In genomic region chr6:130825772-130826441, GRCh38 we compare ENCODE assay signal across 1 cellular context.
TF ChIP-seq lines count a peak whose summit lies in the region.

No MANE protein-coding gene starts in this region.

TF ChIP-seq in GM23338, 12 proteins besides CTCF, POLR2A, EP300 and RAD21:
- no peak for TF ChIP-seq NANOG (IDR thresholded peaks at IDR 0.05; ENCODE audit: borderline replicate concordance)
- TF ChIP-seq ZNF462 (CRISPR knock-in tag; IDR thresholded peaks at IDR 0.05): peak; percentile 40; the same call in 1 of the 2 replicates
- TF ChIP-seq EZH2phosphoT487 (IDR thresholded peaks at IDR 0.05; ENCODE audit: unreplicated experiment): no peak
TF ChIP-seq in GM23338: peak in this region for 1.
